ENCODE assay signal across 14 cellular contexts in genomic region chr13:109500146-109500773, GRCh38.
A peak's percentile ranks its signal among the peaks of the same experiment; 100 is the strongest.
DNase-seq lines count a peak whose midpoint lies in the region; ATAC-seq, FAIRE-seq and TF ChIP-seq lines count a peak whose summit lies in the region.
"Had no signal": no experiment of that assay in that cellular context is flagged by ENCODE, and none has a peak within 500 bp of the region (broad histone marks: within the 10 kb centered on the region; RNA-seq: fewer than 3 reads in every experiment).

No MANE protein-coding gene starts in this region.

- no peaks in the 10 kb centered on the region for H3K36me3 Mint-ChIP-seq in astrocyte (ENCODE audit: low read depth, unreplicated experiment)
- no peaks in the 10 kb centered on the region for H3K36me3 Mint-ChIP-seq in stimulated activated effector memory CD8-positive, alpha-beta T cell treated with anti-CD3 and anti-CD28 coated beads, Interleukin-12 subunit alpha, Interleukin-12 subunit beta, amount 100 ng/mL, for 72 hours

- no peaks in the 10 kb centered on the region for H3K79me2 ChIP-seq in astrocyte (ENCODE audit: insufficient read depth, low read length)

- no peak overlapping the region for H3K4me3 Mint-ChIP-seq in astrocyte (ENCODE audit: unreplicated experiment)
- no peak overlapping the region for H3K4me3 Mint-ChIP-seq in stimulated activated effector memory CD8-positive, alpha-beta T cell treated with anti-CD3 and anti-CD28 coated beads, Interleukin-12 subunit alpha, Interleukin-12 subunit beta, amount 100 ng/mL, for 72 hours
- H3K4me3 Mint-ChIP-seq: dendritic cell treated with granulocyte-macrophage colony-stimulating factor and Interleukin-4, amounts not matched to agents 40 ng/mL and 50 ng/mL, for 4 days; stimulated activated naive CD8-positive, alpha-beta T cell treated with anti-CD3 and anti-CD28 coated beads, Interleukin-15, amount 100 ng/mL, for 72 hours had no signal

- DNase-seq in Ammon's horn (ENCODE audit: low spot score) (peak; percentile 37), NAMALWA (ENCODE audit: low spot score) (peak; percentile 13), astrocyte (ENCODE audit: low read depth) (no peak), medulla oblongata (ENCODE audit: extremely low spot score) (peak; percentile 61), inferior parietal cortex (ENCODE audit: extremely low spot score) (no peak), activated gamma-delta T cell treated with Interleukin-2 at 50 U/mL for 16 hours (no peak)
- DNase-seq in stimulated activated effector memory CD8-positive, alpha-beta T cell treated with anti-CD3 and anti-CD28 coated beads, Interleukin-12 subunit alpha, Interleukin-12 subunit beta, amount 100 ng/mL, for 72 hours (ENCODE audit: low spot score in 2 of 2): no peak
- DNase-seq: NCI-H187; pancreas; stimulated activated CD4-positive, alpha-beta T cell treated with anti-CD3 and anti-CD28 coated beads, Interleukin-4, amount 100 ng/mL, for 1 hour; stimulated activated naive CD8-positive, alpha-beta T cell treated with anti-CD3 and anti-CD28 coated beads, Interleukin-15, amount 100 ng/mL, for 72 hours had no signal

- no peak overlapping the region for H3K4me2 ChIP-seq in astrocyte (ENCODE audit: low read length)
- H3K4me2 ChIP-seq: BLaER1 treated with 17β-estradiol and CSF1 and Interleukin-3, amounts not matched to agents 10 nM and 100 nM had no signal

- H4K20me1 ChIP-seq in astrocyte (ENCODE audit: insufficient read depth, low read length): no peaks in the 10 kb centered on the region
- H4K20me1 ChIP-seq: BLaER1 treated with 17β-estradiol and CSF1 and Interleukin-3, amounts not matched to agents 10 nM and 100 nM had no signal

- H3K4me1 Mint-ChIP-seq in astrocyte (ENCODE audit: low read depth, unreplicated experiment): peaks cover 4% of the 10 kb centered on the region
- H3K4me1 Mint-ChIP-seq in stimulated activated effector memory CD8-positive, alpha-beta T cell treated with anti-CD3 and anti-CD28 coated beads, Interleukin-12 subunit alpha, Interleukin-12 subunit beta, amount 100 ng/mL, for 72 hours: no peaks in the 10 kb centered on the region
- H3K4me1 Mint-ChIP-seq: stimulated activated naive CD8-positive, alpha-beta T cell treated with anti-CD3 and anti-CD28 coated beads, Interleukin-15, amount 100 ng/mL, for 72 hours had no signal

- no peaks in the 10 kb centered on the region for H3K36me3 ChIP-seq in astrocyte (ENCODE audit: insufficient read depth, low read length)
- H3K36me3 ChIP-seq: BLaER1 treated with 17β-estradiol and CSF1 and Interleukin-3, amounts not matched to agents 10 nM and 100 nM; pancreas had no signal

- H3K9me3 Mint-ChIP-seq in astrocyte (ENCODE audit: unreplicated experiment): peaks cover 9% of the 10 kb centered on the region
- peaks cover 5% of the 10 kb centered on the region for H3K9me3 Mint-ChIP-seq in stimulated activated effector memory CD8-positive, alpha-beta T cell treated with anti-CD3 and anti-CD28 coated beads, Interleukin-12 subunit alpha, Interleukin-12 subunit beta, amount 100 ng/mL, for 72 hours

- no peak overlapping the region for H3K4me3 ChIP-seq in astrocyte (ENCODE audit: insufficient read depth, low read depth, low read length)
- H3K4me3 ChIP-seq: BLaER1 treated with 17β-estradiol and CSF1 and Interleukin-3, amounts not matched to agents 10 nM and 100 nM; pancreas had no signal

- H3K27me3 Mint-ChIP-seq in astrocyte (ENCODE audit: low read depth, unreplicated experiment): peaks cover 2% of the 10 kb centered on the region

- TF ChIP-seq CTCF in astrocyte (IDR thresholded peaks at IDR 0.05; ENCODE audit: insufficient read depth, low read depth, low read length): no peak

- peaks cover 2% of the 10 kb centered on the region for H3K4me1 ChIP-seq in astrocyte (ENCODE audit: insufficient read depth, low read length)
- H3K4me1 ChIP-seq: BLaER1 treated with 17β-estradiol and CSF1 and Interleukin-3, amounts not matched to agents 10 nM and 100 nM; pancreas had no signal

- H2AFZ ChIP-seq in astrocyte (ENCODE audit: low read depth, low read length): peak overlapping the region; percentile 42

- H3K27me3 ChIP-seq in astrocyte (ENCODE audit: insufficient read depth, low read length): no peaks in the 10 kb centered on the region
- H3K27me3 ChIP-seq: BLaER1 treated with 17β-estradiol and CSF1 and Interleukin-3, amounts not matched to agents 10 nM and 100 nM; pancreas had no signal

- no peak overlapping the region for H3K27ac ChIP-seq in astrocyte (ENCODE audit: low read depth, low read length)
- H3K27ac ChIP-seq: BLaER1 treated with 17β-estradiol and CSF1 and Interleukin-3, amounts not matched to agents 10 nM and 100 nM; pancreas had no signal

- no peaks in the 10 kb centered on the region for H3K9me3 ChIP-seq in astrocyte (ENCODE audit: insufficient read depth, low read depth, low read length)
- H3K9me3 ChIP-seq: pancreas had no signal

- no peak for FAIRE-seq in astrocyte (lab: Jason Lieb, UNC)
- FAIRE-seq: pancreas had no signal

- no peak overlapping the region for H3K27ac Mint-ChIP-seq in astrocyte (ENCODE audit: unreplicated experiment)
- no peak overlapping the region for H3K27ac Mint-ChIP-seq in stimulated activated effector memory CD8-positive, alpha-beta T cell treated with anti-CD3 and anti-CD28 coated beads, Interleukin-12 subunit alpha, Interleukin-12 subunit beta, amount 100 ng/mL, for 72 hours
- H3K27ac Mint-ChIP-seq: dendritic cell treated with granulocyte-macrophage colony-stimulating factor and Interleukin-4, amounts not matched to agents 40 ng/mL and 50 ng/mL, for 4 days had no signal

- no peak for ATAC-seq in HG02571 (IDR thresholded peaks at IDR 0.05; ENCODE audit: unreplicated experiment)
- ATAC-seq in stimulated activated effector memory CD8-positive, alpha-beta T cell treated with anti-CD3 and anti-CD28 coated beads, Interleukin-12 subunit alpha, Interleukin-12 subunit beta, amount 100 ng/mL, for 72 hours: no peak
- ATAC-seq: pancreas; stimulated activated naive CD8-positive, alpha-beta T cell treated with anti-CD3 and anti-CD28 coated beads, Interleukin-15, amount 100 ng/mL, for 72 hours had no signal

- no peak overlapping the region for H3K9ac ChIP-seq in astrocyte (ENCODE audit: low read length)
- H3K9ac ChIP-seq: BLaER1 treated with 17β-estradiol and CSF1 and Interleukin-3, amounts not matched to agents 10 nM and 100 nM had no signal

Comparison
In these comparisons a context has a peak if more than half of its experiments do, and no peak if none do; other contexts are left out.
1. DNase-seq: peak in Ammon's horn (single experiment), NAMALWA (single experiment) and medulla oblongata (single experiment); none in astrocyte (single experiment), stimulated activated effector memory CD8-positive, alpha-beta T cell treated with anti-CD3 and anti-CD28 coated beads, Interleukin-12 subunit alpha, Interleukin-12 subunit beta, amount 100 ng/mL, for 72 hours (0 of 2), inferior parietal cortex (single experiment) and activated gamma-delta T cell treated with Interleukin-2 at 50 U/mL for 16 hours (single experiment).